Comparison of ENCODE assay signal across 8 cellular contexts in genomic region chr2:159921752-159922404, GRCh38. TPM values are rescaled to one million over a fixed set of nuclear protein-coding genes. Genes with fewer than 3 reads are reported as not detected.
DNase-seq lines count a peak whose midpoint lies in the region; ATAC-seq and TF ChIP-seq lines count a peak whose summit lies in the region.

No MANE protein-coding gene starts in this region.

- intact Hi-C loops in head of caudate nucleus (cut with DNase I) = no loop called here

- ATAC-seq in GM18909 (IDR thresholded peaks at IDR 0.05; ENCODE audit: poor library complexity, unreplicated experiment) (peak; percentile 92), HG03095 (IDR thresholded peaks at IDR 0.05; ENCODE audit: unreplicated experiment) (peak; percentile 89)

- TF ChIP-seq CTCF in AG10803 (conservative IDR thresholded peaks at IDR 0.05; ENCODE audit: low read length) = peak; percentile 56

- DNase-seq in AG10803 (ENCODE audit: low read depth) (peak; percentile 36), OCI-M1 (lab: John Stamatoyannopoulos, UW) (peak; percentile 70), head of caudate nucleus (peak; percentile 23 to 84 (median 71)), renal cortical epithelial cell (ENCODE audit: low read depth) (peak; percentile 56), NCI-H2107 (lab: John Stamatoyannopoulos, UW) (no peak)
- DNase-seq in activated effector memory CD4-positive, alpha-beta T cell treated with Interleukin-2 at 50 U/mL for 16 hours = peak; percentile 62

- H3K4me3 ChIP-seq in AG10803 (ENCODE audit: low read length) = no peak overlapping the region

RNA-seq across cellular contexts. Expression of gene LY75, which starts 17.3 kb away (rescaled TPM):
- 3.8 and 8.3 TPM in 2 replicates for total RNA-seq in renal cortical epithelial cell
